ENCODE assay signal across 1 cellular context in genomic region chr19:45885556-45886426, GRCh38.
TF ChIP-seq lines count a peak whose summit lies in the region.

IRF2BP1 (minus strand) TSS chr19:45886141; CDS start chr19:45885774, 367 bp downstream.

TF ChIP-seq in WTC11, 78 proteins besides CTCF, POLR2A, EP300 and RAD21 (continued from another document):
- TF ChIP-seq PRDM15 (CRISPR knock-in tag; IDR thresholded peaks at IDR 0.05) = no peak
- 0 out of 2 replicates have a peak, but pooled peaks have one; percentile 25 for TF ChIP-seq SP1 (CRISPR knock-in tag; conservative IDR thresholded peaks at IDR 0.05)
- TF ChIP-seq ERG (CRISPR knock-in tag; IDR thresholded peaks at IDR 0.05) = no peak
- TF ChIP-seq GRHL2 (CRISPR knock-in tag; IDR thresholded peaks at IDR 0.05; ENCODE audit: insufficient replicate concordance, severe bottlenecking) = no peak
- TF ChIP-seq ATF1 (CRISPR knock-in tag; IDR thresholded peaks at IDR 0.05) = no peak; the same call in 1 of the 2 replicates
- peak; percentile 55; the same call in 1 of the 2 replicates for TF ChIP-seq NR2C2 (CRISPR knock-in tag; IDR thresholded peaks at IDR 0.05)
- TF ChIP-seq NFE2L1 (CRISPR knock-in tag; IDR thresholded peaks at IDR 0.05) = no peak; the same call in 1 of the 2 replicates
- no peak for TF ChIP-seq ZBTB21 (CRISPR knock-in tag; IDR thresholded peaks at IDR 0.05; ENCODE audit: borderline replicate concordance)
- TF ChIP-seq TCF7 (CRISPR knock-in tag; IDR thresholded peaks at IDR 0.05; ENCODE audit: low read depth) = peak; percentile 49; the same call in 1 of the 2 replicates
